In the genomic region with DNA sequence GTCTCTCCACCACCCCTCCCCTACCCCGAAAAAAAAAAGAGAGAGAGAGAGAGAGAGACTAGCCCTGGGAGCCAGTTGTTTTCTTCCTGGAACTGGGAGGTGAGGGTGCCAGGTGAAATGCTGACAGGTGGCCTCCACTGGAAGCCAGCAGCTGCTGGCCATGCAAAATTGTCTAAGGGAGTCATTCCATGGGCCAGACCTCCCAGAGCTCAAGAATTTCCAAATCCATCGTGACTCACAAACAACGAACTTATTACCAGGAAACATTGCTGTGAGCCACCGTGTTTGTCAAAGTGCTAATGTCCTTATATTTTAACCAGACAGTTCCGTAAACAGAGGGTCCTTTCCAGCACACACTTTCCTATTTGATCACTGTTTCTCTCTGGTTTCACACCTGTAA, we compare ENCODE assay signal across 25 cellular contexts.
DNase-seq lines count a peak whose midpoint lies in the region; ATAC-seq, FAIRE-seq and TF ChIP-seq lines count a peak whose summit lies in the region.
"Had no signal": no experiment of that assay in that cellular context is flagged by ENCODE, and none has a peak within 500 bp of the region (broad histone marks: within the 10 kb centered on the region; RNA-seq: fewer than 3 reads in every experiment).

No MANE protein-coding gene starts in this region.

- H3K36me3 ChIP-seq in body of pancreas (replicated peaks in 1 of 2; ENCODE audit: insufficient read depth in 1 of 2, low read depth in 2 of 2) (no peaks in the 10 kb centered on the region), pancreas (no peaks in the 10 kb centered on the region), esophagus squamous epithelium (no peaks in the 10 kb centered on the region)
- H3K36me3 ChIP-seq: colonic mucosa, upper lobe of right lung had no signal

- FAIRE-seq in pancreas (lab: Jason Lieb, UNC): no peak
- FAIRE-seq: GM12891 had no signal

- WGBS in body of pancreas, 2 donors: 42 to 59% methylated on average over 5 of the region's 5 CpGs
- WGBS in pancreas, 2 donors: 46 to 51% methylated on average over 5 of the region's 5 CpGs
- WGBS in esophagus squamous epithelium, 2 donors: 78 to 79% methylated on average over 5 of the region's 5 CpGs

- intact Hi-C loops in body of pancreas (cut with DNase I): no loop called here
- intact Hi-C loops in pancreas (cut with DNase I): no loop called here
- intact Hi-C loops in esophagus squamous epithelium (cut with DNase I): no loop called here

- H3K4me3 ChIP-seq in body of pancreas (no peak overlapping the region), pancreas (no peak overlapping the region), esophagus squamous epithelium (no peak overlapping the region)
- H3K4me3 ChIP-seq: colonic mucosa, mucosa of descending colon, upper lobe of right lung had no signal

- no peaks in the 10 kb centered on the region for H3K9me3 ChIP-seq in body of pancreas
- H3K9me3 ChIP-seq in pancreas: no peaks in the 10 kb centered on the region
- H3K9me3 ChIP-seq in esophagus squamous epithelium: no peaks in the 10 kb centered on the region
- H3K9me3 ChIP-seq: colonic mucosa, mucosa of descending colon, upper lobe of right lung had no signal

- TF ChIP-seq CTCF in body of pancreas (IDR thresholded peaks at IDR 0.05) (no peak), pancreas (IDR thresholded peaks at IDR 0.05) (no peak), esophagus squamous epithelium (IDR thresholded peaks at IDR 0.05) (no peak)

- peak; percentile 62 for ATAC-seq in body of pancreas
- ATAC-seq in pancreas: peak; percentile 26 to 58 (median 43)
- ATAC-seq in HG02763 (IDR thresholded peaks at IDR 0.05; ENCODE audit: unreplicated experiment): no peak
- no peak for ATAC-seq in GM21447 (IDR thresholded peaks at IDR 0.05; ENCODE audit: unreplicated experiment)
- ATAC-seq: HCT116, mucosa of descending colon, sciatic nerve, upper lobe of right lung had no signal

- H3K27ac ChIP-seq in body of pancreas: peak overlapping the region in 2 of 4 donors; percentile 6 to 57
- H3K27ac ChIP-seq in pancreas: peak overlapping the region in 2 of 4 donors; percentile 46 to 67
- peak overlapping the region in 1 of 4 donors; percentile 7 for H3K27ac ChIP-seq in esophagus squamous epithelium
- H3K27ac ChIP-seq: colonic mucosa, upper lobe of right lung had no signal

- H3K27me3 ChIP-seq in body of pancreas (no peaks in the 10 kb centered on the region), pancreas (no peaks in the 10 kb centered on the region), esophagus squamous epithelium (peaks cover 0 to 81% (median 0%) of the 10 kb centered on the region in 4 donors)
- H3K27me3 ChIP-seq: colonic mucosa, upper lobe of right lung had no signal

- H3K4me1 ChIP-seq in body of pancreas (no peaks in the 10 kb centered on the region), pancreas (no peaks in the 10 kb centered on the region), esophagus squamous epithelium (peaks cover 0 to 22% (median 4%) of the 10 kb centered on the region in 3 donors)
- H3K4me1 ChIP-seq: colonic mucosa, upper lobe of right lung had no signal

- peak; percentile 13 for DNase-seq in COLO668 (lab: John Stamatoyannopoulos, UW; ENCODE audit: unreplicated experiment)
- DNase-seq in HT1080 (ENCODE audit: low read depth): peak; percentile 6
- DNase-seq in body of pancreas: peak in 2 of 4 donors; percentile 28 to 58
- DNase-seq in pancreas: peak in 2 of 6 donors; percentile 20 to 23
- no peak for DNase-seq in esophagus squamous epithelium (lab: John Stamatoyannopoulos, UW)
- DNase-seq: activated CD4-positive, CD25-positive, alpha-beta regulatory T cell treated with anti-CD3 and anti-CD28 coated beads, Interleukin-2, amount 50 U/mL, for 72 hours; activated naive CD4-positive, alpha-beta T cell treated with anti-CD3 and anti-CD28 coated beads, Interleukin-2, amount 50 U/mL, for 16 hours; CD4-positive, alpha-beta T cell; colonic mucosa; endodermal cell; GF-D8; immature natural killer cell; KBM-7; mucosa of descending colon; NCI-H187 treated with DMSO at 0.1 percent for 48 hours; NCI-H226; NCI-H82; posterior cingulate gyrus; Right ventricle myocardium superior; upper lobe of right lung had no signal

- no peak for TF ChIP-seq POLR2A in body of pancreas (IDR thresholded peaks at IDR 0.05)
- no peak for TF ChIP-seq POLR2A in esophagus squamous epithelium (IDR thresholded peaks at IDR 0.05)

Comparison
In these comparisons a context has a peak if more than half of its experiments do, and no peak if none do; other contexts are left out.
1. ATAC-seq: peak in body of pancreas (single experiment) and pancreas (4 of 4); none in HG02763 (single experiment) and GM21447 (single experiment).